In genomic region chr11:63505857-63506528, GRCh38 we compare ENCODE assay signal across 15 cellular contexts. TPM values are rescaled to one million over a fixed set of nuclear protein-coding genes. Genes with fewer than 3 reads are reported as not detected.
DNase-seq lines count a peak whose midpoint lies in the region; ATAC-seq and TF ChIP-seq lines count a peak whose summit lies in the region.
"Had no signal": no experiment of that assay in that cellular context is flagged by ENCODE, and none has a peak within 500 bp of the region (broad histone marks: within the 10 kb centered on the region; RNA-seq: fewer than 3 reads in every experiment).

Gene LGALS12, plus strand, starts transcription at chr11:63506084. Its CDS starts 375 bp downstream, at chr11:63506459.

- peaks cover 4% of the 10 kb centered on the region for H3K79me1 ChIP-seq in trophoblast cell (ENCODE audit: low read length)

- H3K36me3 ChIP-seq in H7 (replicated peaks; ENCODE audit: control insufficient read depth, insufficient read depth, low read length) (no peaks in the 10 kb centered on the region), trophoblast cell (ENCODE audit: control insufficient read depth in 1 of 2, insufficient read depth in 2 of 2, low read length in 2 of 2) (no peaks in the 10 kb centered on the region)

- POLR2A ChIA-PET in activated CD8-positive, alpha-beta T cell treated with anti-CD3 and anti-CD28 coated beads, Interleukin-2, amount 10 ng/mL, durations not matched to agents 7 days and 5 days (lab: Charles Lee) = interaction anchor here (0.6 to 1.2 kb wide), 2 partner anchors 21 to 31 kb away, joined by 3 to 4 read pairs; partner anchors contain the start of gene PLAAT4

- H2AFZ ChIP-seq in trophoblast cell (ENCODE audit: insufficient read depth, low read length, poor library complexity) = no peak within 1 kb of the TSS
- H2AFZ ChIP-seq: GM23248 had no signal

- H3K27ac Mint-ChIP-seq in activated CD8-positive, alpha-beta T cell treated with anti-CD3 and anti-CD28 coated beads, Interleukin-2, amount 10 ng/mL, durations not matched to agents 7 days and 5 days = no peak within 1 kb of the TSS
- H3K27ac Mint-ChIP-seq: activated naive CD4-positive, alpha-beta T cell treated with anti-CD3 and anti-CD28 coated beads for 36 hours had no signal

- H3K4me3 ChIP-seq in H7 (ENCODE audit: insufficient read depth, low read depth, low read length) (no peak within 1 kb of the TSS), coronary artery (peak within 1 kb of the TSS; percentile 6), trophoblast cell (ENCODE audit: low read depth, low read length) (no peak within 1 kb of the TSS)
- H3K4me3 ChIP-seq: GM23248 had no signal

- no peak within 1 kb of the TSS for H3K4me2 ChIP-seq in trophoblast cell (ENCODE audit: low read length)

- H3K27me3 ChIP-seq in H7 (ENCODE audit: control insufficient read depth, insufficient read depth, low read length) (no peaks in the 10 kb centered on the region), trophoblast cell (ENCODE audit: insufficient read depth, low read length) (no peaks in the 10 kb centered on the region)

- peaks cover 9 to 16% of the 10 kb centered on the region in 2 experiments for H3K4me1 ChIP-seq in trophoblast cell (ENCODE audit: control insufficient read depth in 1 of 2, insufficient read depth in 2 of 2, low read length in 2 of 2)

- WGBS in trophoblast cell (ENCODE audit: extremely low coverage, insufficient coverage, insufficient read length) = no CpG with 5 or more reads among the region's 15 CpGs

- no peak within 1 kb of the TSS for H3K18ac ChIP-seq in trophoblast cell (ENCODE audit: low read length)

- peaks cover 2% of the 10 kb centered on the region for H3K9me3 ChIP-seq in trophoblast cell (ENCODE audit: insufficient read depth, low read depth, low read length)

- peak within 1 kb of the TSS; percentile 45 for H4K91ac ChIP-seq in trophoblast cell (ENCODE audit: low read depth, low read length)

- no peaks in the 10 kb centered on the region for H3K27me3 Mint-ChIP-seq in activated CD8-positive, alpha-beta T cell treated with anti-CD3 and anti-CD28 coated beads, Interleukin-2, amount 10 ng/mL, durations not matched to agents 7 days and 5 days (ENCODE audit: low read depth)

- H3K4me3 Mint-ChIP-seq in activated CD8-positive, alpha-beta T cell treated with anti-CD3 and anti-CD28 coated beads, Interleukin-2, amount 10 ng/mL, durations not matched to agents 7 days and 5 days = no peak within 1 kb of the TSS
- H3K4me3 Mint-ChIP-seq: activated naive CD4-positive, alpha-beta T cell treated with anti-CD3 and anti-CD28 coated beads for 36 hours had no signal

- peaks cover 1% of the 10 kb centered on the region for H3K79me2 ChIP-seq in trophoblast cell (ENCODE audit: control insufficient read depth, insufficient read depth, low read length, poor library complexity)

- H2BK12ac ChIP-seq in trophoblast cell (ENCODE audit: low read length) = no peak within 1 kb of the TSS

- no peak for ATAC-seq in HG02970 (IDR thresholded peaks at IDR 0.05; ENCODE audit: low FRiP score, unreplicated experiment)
- ATAC-seq in activated CD8-positive, alpha-beta T cell treated with anti-CD3 and anti-CD28 coated beads, Interleukin-2, amount 10 ng/mL, durations not matched to agents 7 days and 5 days = no peak

- peaks cover 2% of the 10 kb centered on the region for H3K36me3 Mint-ChIP-seq in activated CD8-positive, alpha-beta T cell treated with anti-CD3 and anti-CD28 coated beads, Interleukin-2, amount 10 ng/mL, durations not matched to agents 7 days and 5 days (ENCODE audit: low read depth)

- H4K12ac ChIP-seq in trophoblast cell (ENCODE audit: low read depth, low read length) = no peak within 1 kb of the TSS

- H3K4me1 Mint-ChIP-seq in activated CD8-positive, alpha-beta T cell treated with anti-CD3 and anti-CD28 coated beads, Interleukin-2, amount 10 ng/mL, durations not matched to agents 7 days and 5 days (ENCODE audit: low read depth) = peaks cover 27% of the 10 kb centered on the region

- no peaks in the 10 kb centered on the region for H3K9me3 Mint-ChIP-seq in activated CD8-positive, alpha-beta T cell treated with anti-CD3 and anti-CD28 coated beads, Interleukin-2, amount 10 ng/mL, durations not matched to agents 7 days and 5 days (ENCODE audit: insufficient read depth)
- H3K9me3 Mint-ChIP-seq: activated naive CD4-positive, alpha-beta T cell treated with anti-CD3 and anti-CD28 coated beads for 36 hours had no signal

- H3K14ac ChIP-seq in trophoblast cell (ENCODE audit: low read length) = no peak within 1 kb of the TSS

- CTCF ChIA-PET in activated CD8-positive, alpha-beta T cell treated with anti-CD3 and anti-CD28 coated beads, Interleukin-2, amount 10 ng/mL, durations not matched to agents 7 days and 5 days (lab: Charles Lee) = interaction anchor here (1.3 kb wide), 1 partner anchor 27 kb away, joined by 7 read pairs; no protein-coding TSS in a partner anchor

- TF ChIP-seq CTCF in coronary artery (IDR thresholded peaks at IDR 0.05) = no peak

- no peak within 1 kb of the TSS for H3K9ac ChIP-seq in trophoblast cell (ENCODE audit: low read length)
- H3K9ac ChIP-seq: GM23248 had no signal

- H2AK5ac ChIP-seq in trophoblast cell (ENCODE audit: low read length) = peak within 1 kb of the TSS; percentile 33

- H3K23ac ChIP-seq in trophoblast cell (ENCODE audit: low read length) = no peak within 1 kb of the TSS

- H2BK5ac ChIP-seq in trophoblast cell (ENCODE audit: low read depth, low read length, poor library complexity) = peak within 1 kb of the TSS; percentile 16

- H3K27ac ChIP-seq in coronary artery = no peak within 1 kb of the TSS
- no peak within 1 kb of the TSS for H3K27ac ChIP-seq in trophoblast cell (ENCODE audit: low read depth, low read length)
- H3K27ac ChIP-seq: GM23248 had no signal

- no peak within 1 kb of the TSS for H4K8ac ChIP-seq in trophoblast cell (ENCODE audit: low read depth, low read length)

- no peak within 1 kb of the TSS for H3K4ac ChIP-seq in trophoblast cell (ENCODE audit: low read depth, low read length)

- peak within 1 kb of the TSS; percentile 13 for H2BK120ac ChIP-seq in trophoblast cell (ENCODE audit: insufficient read depth, low read length, poor library complexity)

- peak; percentile 36 for DNase-seq in H7
- peak; percentile 78 for DNase-seq in NOMO-1 treated with DMSO at 0.1 percent for 48 hours (lab: John Stamatoyannopoulos, UW; ENCODE audit: unreplicated experiment)
- DNase-seq in coronary artery (ENCODE audit: low spot score) = no peak
- DNase-seq in trophoblast cell = no peak
- DNase-seq in NCI-H2196 treated with DMSO at 0.1 percent for 48 hours (lab: John Stamatoyannopoulos, UW; ENCODE audit: unreplicated experiment) = no peak
- no peak for DNase-seq in NCI-H1436 (lab: John Stamatoyannopoulos, UW)
- DNase-seq in activated CD8-positive, alpha-beta T cell treated with anti-CD3 and anti-CD28 coated beads, Interleukin-2, amount 10 ng/mL, durations not matched to agents 7 days and 5 days = no peak
- DNase-seq: activated CD4-positive, alpha-beta T cell treated with anti-CD3 and anti-CD28 coated beads for 4 hours; activated naive CD4-positive, alpha-beta T cell treated with anti-CD3 and anti-CD28 coated beads for 36 hours; DMS53; GM23248; kidney glomerular epithelial cell; NCI-H146 had no signal

RNA-seq across cellular contexts. Expression of gene LGALS12, which starts in this region (rescaled TPM):
- 6.8 and 16.6 TPM in 2 replicates for total RNA-seq in H7 (2014; rRNA removed; shearing (Covaris generic))
- 1.4 and 1.5 TPM in 2 replicates for polyA plus RNA-seq in trophoblast cell (2013)
- not detected for total RNA-seq in activated CD8-positive, alpha-beta T cell treated with anti-CD3 and anti-CD28 coated beads, Interleukin-2, amount 10 ng/mL, durations not matched to agents 7 days and 5 days
- total RNA-seq: activated naive CD4-positive, alpha-beta T cell treated with anti-CD3 and anti-CD28 coated beads for 36 hours; epithelial cell of proximal tubule; GM23248 had no signal
- polyA plus RNA-seq: GM23248 had no signal

Comparison
In these comparisons a context has a peak if more than half of its experiments do, and no peak if none do; other contexts are left out.
1. DNase-seq: peak in H7 (single experiment) and NOMO-1 treated with DMSO at 0.1 percent for 48 hours (single experiment); none in coronary artery (single experiment), trophoblast cell (0 of 2), NCI-H2196 treated with DMSO at 0.1 percent for 48 hours (single experiment), NCI-H1436 (single experiment) and activated CD8-positive, alpha-beta T cell treated with anti-CD3 and anti-CD28 coated beads, Interleukin-2, amount 10 ng/mL, durations not matched to agents 7 days and 5 days (single experiment).